Comparison of ENCODE assay signal across 16 cellular contexts in genomic region chr1:198232940-198233675, GRCh38.
"Had no signal": no experiment of that assay in that cellular context is flagged by ENCODE, and none has a peak within 500 bp of the region (broad histone marks: within the 10 kb centered on the region; RNA-seq: fewer than 3 reads in every experiment).

No MANE protein-coding gene starts in this region.

- H3K9me3 Mint-ChIP-seq: immature natural killer cell; memory B cell; neural progenitor cell; T-helper 2 cell treated with Interferon-gamma antibody and Interleukin-4, amounts not matched to agents 5 μg/mL and 100 μg/mL, for 36 hours had no signal

- H3K27ac ChIP-seq: coronary artery, neural progenitor cell, parathyroid adenoma, thoracic aorta had no signal

- DNase-seq: activated CD4-positive, alpha-beta memory T cell treated with anti-CD3 and anti-CD28 coated beads, Interleukin-2, amount 10 ng/mL, durations not matched to agents 7 days and 5 days; activated CD4-positive, alpha-beta T cell treated with anti-CD3 and anti-CD28 coated beads for 1 hour; aorta; caudate nucleus; effector CD8-positive, alpha-beta T cell; immature natural killer cell; left cardiac atrium; retina; stimulated activated CD4-positive, alpha-beta T cell treated with anti-CD3 and anti-CD28 coated beads, Interleukin-4, amount 100 ng/mL, for 4 hours; stimulated activated naive CD8-positive, alpha-beta T cell treated with anti-CD3 and anti-CD28 coated beads, Interleukin-15, amount 100 ng/mL, for 72 hours had no signal

- H3K36me3 ChIP-seq: neural progenitor cell, thoracic aorta had no signal

- H3K4me3 Mint-ChIP-seq: activated CD4-positive, alpha-beta memory T cell treated with anti-CD3 and anti-CD28 coated beads, Interleukin-2, amount 10 ng/mL, durations not matched to agents 7 days and 5 days; immature natural killer cell; memory B cell; neural progenitor cell; T-helper 2 cell treated with Interferon-gamma antibody and Interleukin-4, amounts not matched to agents 5 μg/mL and 100 μg/mL, for 36 hours had no signal

- H3K27me3 Mint-ChIP-seq: activated CD4-positive, alpha-beta memory T cell treated with anti-CD3 and anti-CD28 coated beads, Interleukin-2, amount 10 ng/mL, durations not matched to agents 7 days and 5 days; memory B cell; stimulated activated naive CD8-positive, alpha-beta T cell treated with anti-CD3 and anti-CD28 coated beads, Interleukin-15, amount 100 ng/mL, for 72 hours had no signal

- H3K36me3 Mint-ChIP-seq: neural progenitor cell had no signal

- H3K4me3 ChIP-seq: coronary artery, neural progenitor cell, thoracic aorta had no signal

- ATAC-seq: left cardiac atrium; stimulated activated naive CD8-positive, alpha-beta T cell treated with anti-CD3 and anti-CD28 coated beads, Interleukin-15, amount 100 ng/mL, for 72 hours had no signal

- H3K4me1 ChIP-seq: parathyroid adenoma had no signal

- H3K9me3 ChIP-seq: thoracic aorta had no signal

- H3K27me3 ChIP-seq: neural progenitor cell had no signal

- H3K27ac Mint-ChIP-seq: activated CD4-positive, alpha-beta memory T cell treated with anti-CD3 and anti-CD28 coated beads, Interleukin-2, amount 10 ng/mL, durations not matched to agents 7 days and 5 days; memory B cell; neural progenitor cell; stimulated activated naive CD8-positive, alpha-beta T cell treated with anti-CD3 and anti-CD28 coated beads, Interleukin-15, amount 100 ng/mL, for 72 hours; T-helper 2 cell treated with Interferon-gamma antibody and Interleukin-4, amounts not matched to agents 5 μg/mL and 100 μg/mL, for 36 hours had no signal
